Comparison of ENCODE assay signal across 8 cellular contexts in genomic region chr2:202911203-202911512, GRCh38. TPM values are rescaled to one million over a fixed set of nuclear protein-coding genes. Genes with fewer than 3 reads are reported as not detected.
DNase-seq lines count a peak whose midpoint lies in the region; ATAC-seq, FAIRE-seq and TF ChIP-seq lines count a peak whose summit lies in the region.

No MANE protein-coding gene starts in this region.

- H3K4me2 ChIP-seq in K562 (ENCODE audit: insufficient read depth, low read length), result peak overlapping the region; percentile 98

- TF ChIP-seq EP300 in K562 (IDR thresholded peaks at IDR 0.05; ENCODE audit: low read length), result no peak

- H3K27me3 ChIP-seq in GM06990 (replicated peaks; ENCODE audit: control insufficient read depth, insufficient read depth, low read length) (no peaks in the 10 kb centered on the region), K562 (ENCODE audit: control insufficient read depth in 2 of 2, insufficient read depth in 2 of 2, low read length in 2 of 2) (no peaks in the 10 kb centered on the region), aorta (ENCODE audit: control insufficient read depth in 1 of 2, insufficient read depth in 2 of 2, low read length in 1 of 2) (no peaks in the 10 kb centered on the region)

- no peak for TF ChIP-seq POLR2A in K562 (conservative IDR thresholded peaks at IDR 0.05)

- TSS peak; percentile 61 for BruUV-seq in K562 (replicated peaks; lab: Mats Ljungman, UMichigan)

- DNase-seq in GM06990 (ENCODE audit: extremely low read depth, insufficient read length), result no peak
- no peak for DNase-seq in K562 (ENCODE audit: extremely low read depth in 1 of 4, low spot score in 3 of 4)
- DNase-seq in memory B cell (ENCODE audit: low spot score in 2 of 2), result no peak
- DNase-seq in aorta, result no peak
- DNase-seq in stimulated activated CD4-positive, alpha-beta T cell treated with anti-CD3 and anti-CD28 coated beads, Interleukin-15, amount 100 ng/mL, for 24 hours, result no peak
- DNase-seq in foreskin melanocyte, result no peak
- no peak for DNase-seq in AG20443 (ENCODE audit: low spot score)

- H3K36me3 Mint-ChIP-seq in memory B cell, result peaks cover 4% of the 10 kb centered on the region

- peaks cover 61% of the 10 kb centered on the region for H3K79me2 ChIP-seq in K562 (ENCODE audit: control insufficient read depth, insufficient read depth, low read length)

- H3K36me3 ChIP-seq in GM06990 (ENCODE audit: control insufficient read depth, insufficient read depth, low read length) (no peaks in the 10 kb centered on the region), K562 (ENCODE audit: control insufficient read depth, insufficient read depth, low read length) (peaks cover 25% of the 10 kb centered on the region; the same call in 2 of the 3 replicates), aorta (ENCODE audit: control insufficient read depth in 1 of 2, insufficient read depth in 2 of 2, low read length in 1 of 2) (no peaks in the 10 kb centered on the region)

- H3K9me1 ChIP-seq in K562 (ENCODE audit: control insufficient read depth, insufficient read depth, low read length), result no peaks in the 10 kb centered on the region

- CTCF ChIA-PET in K562 (lab: Yijun Ruan, JAX; ENCODE audit: low intra/inter-chr PET ratio), result no interaction called here

- H3K4me3 ChIP-seq in GM06990 (replicated peaks; ENCODE audit: low read depth, low read length) (peak overlapping the region; percentile 77), K562 (peak overlapping the region; percentile 69), aorta (ENCODE audit: low read length in 2 of 2) (peak overlapping the region; percentile 79 to 99)

- H3K9me3 ChIP-seq in K562 (replicated peaks; ENCODE audit: control insufficient read depth, insufficient read depth, low read depth, low read length) (no peaks in the 10 kb centered on the region), aorta (ENCODE audit: control insufficient read depth, low read length) (no peaks in the 10 kb centered on the region)

- peaks cover 8% of the 10 kb centered on the region for H3K4me1 Mint-ChIP-seq in memory B cell

- TF ChIP-seq CTCF in GM06990 (IDR thresholded peaks at IDR 0.05; ENCODE audit: insufficient read depth, low read length, poor library complexity, severe bottlenecking) (no peak), K562 (IDR thresholded peaks at IDR 0.05 in 2 of 3, conservative IDR thresholded peaks at IDR 0.05 in 1 of 3; ENCODE audit: insufficient read depth in 2 of 3, low read depth in 1 of 3, low read length in 3 of 3) (no peak)

- intact Hi-C loops in K562 (cut with micrococcal nuclease) (loop anchor here (2.0 to 5.0 kb wide), 2 partner anchors 56 to 104 kb away; partner anchors contain the start of gene NBEAL1), aorta (cut with DNase I) (loop anchor here (5.0 to 10.0 kb wide), 3 partner anchors 104 to 326 kb away; partner anchors contain the start of genes CYP20A1 (in 1 of the 2) and NBEAL1 (in 1 of the 2))

- H3K27me3 Mint-ChIP-seq in memory B cell, result no peaks in the 10 kb centered on the region

- POLR2A ChIA-PET in K562 (lab: Yijun Ruan, JAX), result no interaction called here

- H2AFZ ChIP-seq in K562 (ENCODE audit: low read depth, low read length), result peak overlapping the region; percentile 94

- no peaks in the 10 kb centered on the region for H3K9me3 Mint-ChIP-seq in memory B cell

- peak; percentile 14 for ATAC-seq in HG03025 (IDR thresholded peaks at IDR 0.05; ENCODE audit: low FRiP score, unreplicated experiment)
- peak; percentile 48 for ATAC-seq in K562
- ATAC-seq in memory B cell (ENCODE audit: low read depth), result no peak
- ATAC-seq in aorta (ENCODE audit: low FRiP score), result peak; percentile 20

- FAIRE-seq in K562 (lab: Jason Lieb, UNC), result no peak

- no peak for TF ChIP-seq RAD21 in K562 (CRISPR knock-in tag; conservative IDR thresholded peaks at IDR 0.05 in 1 of 2, IDR thresholded peaks at IDR 0.05 in 1 of 2)

- peaks cover 0 to 5% of the 10 kb centered on the region in 2 experiments; a peak in 2 of 5 replicates for H3K4me1 ChIP-seq in K562 (replicated peaks in 1 of 2; ENCODE audit: control insufficient read depth in 2 of 2, insufficient read depth in 2 of 2, low read length in 2 of 2)
- H3K4me1 ChIP-seq in aorta (ENCODE audit: control insufficient read depth in 1 of 2, insufficient read depth in 2 of 2, low read length in 2 of 2), result peaks cover 0 to 4% of the 10 kb centered on the region in 2 donors

- in situ Hi-C loops in K562 (cut with MboI), result no loop called here

- H3K4me3 Mint-ChIP-seq in memory B cell, result peak overlapping the region; percentile 99

- WGBS in K562 (ENCODE audit: insufficient coverage, low coverage, missing lambda C conversion rate), result 2% methylated on average over 7 of the region's 8 CpGs
- WGBS in aorta, 2 donors, result 0% methylated on average over 8 of the region's 8 CpGs

- peak overlapping the region; percentile 93 to 95 for H3K9ac ChIP-seq in K562 (ENCODE audit: insufficient read depth in 1 of 2, low read depth in 2 of 2, low read length in 2 of 2)

- no peaks in the 10 kb centered on the region for H4K20me1 ChIP-seq in K562 (replicated peaks; ENCODE audit: control insufficient read depth, insufficient read depth, low read length)

- peak overlapping the region; percentile 94 for H3K27ac Mint-ChIP-seq in memory B cell

- H3K27ac ChIP-seq in K562 (ENCODE audit: extremely low read depth, low read depth, low read length) (peak overlapping the region; percentile 93), aorta (ENCODE audit: low read depth in 1 of 2, low read length in 2 of 2) (peak overlapping the region in 1 of 2 donors; percentile 79)

TF ChIP-seq in K562, 482 proteins besides CTCF, POLR2A, EP300 and RAD21 (continues in another document):
- TF ChIP-seq ARID1B (IDR thresholded peaks at IDR 0.05) (0 out of 2 replicates have a peak, but pooled peaks have one; percentile 6), TAL1 (IDR thresholded peaks at IDR 0.05) (no peak)

RNA-seq across cellular contexts. Expression of gene WDR12, which starts 0.3 kb away (rescaled TPM):
- total RNA-seq in K562 (2011; cell fraction: chromatin; rRNA removed; ENCODE audit: low replicate concordance), result 43.1 and 137 TPM in 2 replicates
- 16.8 and 23.7 TPM in 2 replicates for total RNA-seq in K562 (2011; cell fraction: nucleolus; rRNA removed)
- 30.9 and 37.9 TPM in 2 replicates for total RNA-seq in K562 (2011; cell fraction: nucleoplasm; rRNA removed)
- total RNA-seq in K562 (2014; rRNA removed) (109 and 119 TPM in 2 replicates), K562 (2014; rRNA removed; fragmentation: Illumina TruSeq; extraction: Trizol) (141 and 154 TPM in 2 replicates), K562 (2015; rRNA removed; fragmentation: Illumina TruSeq; extraction: Trizol) (121 and 128 TPM in 2 replicates), K562 (2021) (180 and 194 TPM in 2 replicates), aorta (10 to 100 TPM; 19.7 to 25.2 TPM)
- polyA plus RNA-seq in K562 (2011; rRNA removed) (188 and 278 TPM in 2 replicates), K562 (2014; fragmentation: Illumina TruSeq; extraction: Trizol) (137 and 147 TPM in 2 replicates), K562 (2014; fragmentation: Nextera tagmentation; extraction: Ambion mirVana) (100 to 1,000 TPM; 498 to 554 TPM), K562 (2014; rRNA removed) (171 and 174 TPM in 2 replicates), aorta (1 to 10 TPM; 4.3 to 5.4 TPM)
- 19.4 and 25.7 TPM in 2 replicates for polyA plus RNA-seq in K562 (2011; cell fraction: cytosol; rRNA removed)
- polyA plus RNA-seq in K562 (2011; cell fraction: nucleus; rRNA removed), result 31.5 and 53.5 TPM in 2 replicates
- 74.3 and 131 TPM in 2 replicates for polyA plus RNA-seq in K562 (2012)
- 102 and 108 TPM in 2 replicates for polyA minus RNA-seq in K562 (2011; rRNA and poly(A)+ RNA removed)
- polyA minus RNA-seq in K562 (2011; cell fraction: cytosol; rRNA and poly(A)+ RNA removed), result 54.1 and 101 TPM in 2 replicates
- 18.3 and 34.1 TPM in 2 replicates for polyA minus RNA-seq in K562 (2011; cell fraction: nucleus; rRNA and poly(A)+ RNA removed)

RNA-seq across cellular contexts. Expression of gene CARF, which starts 0.9 kb away (rescaled TPM):
- 3.4 and 6.2 TPM in 2 replicates for total RNA-seq in K562 (2011; cell fraction: chromatin; rRNA removed; ENCODE audit: low replicate concordance)
- total RNA-seq in K562 (2011; cell fraction: nucleolus; rRNA removed), result 1.4 and 2.2 TPM in 2 replicates
- total RNA-seq in K562 (2011; cell fraction: nucleoplasm; rRNA removed), result 2.3 and 3.5 TPM in 2 replicates
- 0.45 TPM in 2 replicates for total RNA-seq in K562 (2014; rRNA removed)
- 2.0 and 2.3 TPM in 2 replicates for total RNA-seq in K562 (2014; rRNA removed; fragmentation: Illumina TruSeq; extraction: Trizol)
- 1.8 TPM in 2 replicates for total RNA-seq in K562 (2015; rRNA removed; fragmentation: Illumina TruSeq; extraction: Trizol)
- total RNA-seq in K562 (2021), result 0.95 and 1.2 TPM in 2 replicates
- polyA plus RNA-seq in K562 (2011; rRNA removed), result 4.2 and 4.6 TPM in 2 replicates
- 0.69 and 2.1 TPM in 2 replicates for polyA plus RNA-seq in K562 (2011; cell fraction: cytosol; rRNA removed)
- 3.2 and 7.8 TPM in 2 replicates for polyA plus RNA-seq in K562 (2011; cell fraction: nucleus; rRNA removed)
- polyA plus RNA-seq in K562 (2012), result 0.82 and 2.9 TPM in 2 replicates
- polyA plus RNA-seq in K562 (2014; fragmentation: Illumina TruSeq; extraction: Trizol), result 1.3 and 1.6 TPM in 2 replicates
- polyA plus RNA-seq in K562 (2014; fragmentation: Nextera tagmentation; extraction: Ambion mirVana), result under 1 TPM; 0.31 to 0.80 TPM
- 1.2 and 1.6 TPM in 2 replicates for polyA plus RNA-seq in K562 (2014; rRNA removed)
- 1.4 and 3.7 TPM in 2 replicates for polyA minus RNA-seq in K562 (2011; rRNA and poly(A)+ RNA removed)
- 1.2 and 1.5 TPM in 2 replicates for polyA minus RNA-seq in K562 (2011; cell fraction: cytosol; rRNA and poly(A)+ RNA removed)
- polyA minus RNA-seq in K562 (2011; cell fraction: nucleus; rRNA and poly(A)+ RNA removed), result 2.4 and 4.0 TPM in 2 replicates
- total RNA-seq in aorta, result 10 to 100 TPM in 1 of 2 donors, 1 to 10 TPM in 1; 8.8 to 14.4 TPM
- polyA plus RNA-seq in aorta, result 1 to 10 TPM; 1.3 to 4.6 TPM

RNA-seq across cellular contexts. Expression of gene ICA1L, which starts 39.6 kb away (rescaled TPM):
- total RNA-seq in K562 (2011; cell fraction: chromatin; rRNA removed; ENCODE audit: low replicate concordance), result 2.6 and 7.1 TPM in 2 replicates
- total RNA-seq in K562 (2011; cell fraction: nucleolus; rRNA removed), result 1.3 and 2.2 TPM in 2 replicates
- 3.2 and 6.0 TPM in 2 replicates for total RNA-seq in K562 (2011; cell fraction: nucleoplasm; rRNA removed)
- total RNA-seq in K562 (2014; rRNA removed), result 1.1 and 1.7 TPM in 2 replicates
- total RNA-seq in K562 (2014; rRNA removed; fragmentation: Illumina TruSeq; extraction: Trizol), result 1.3 and 1.8 TPM in 2 replicates
- total RNA-seq in K562 (2015; rRNA removed; fragmentation: Illumina TruSeq; extraction: Trizol), result 1.1 and 2.0 TPM in 2 replicates
- total RNA-seq in K562 (2021), result 0.74 and 1.4 TPM in 2 replicates
- 1.2 and 1.6 TPM in 2 replicates for polyA plus RNA-seq in K562 (2011; rRNA removed)
- polyA plus RNA-seq in K562 (2011; cell fraction: cytosol; rRNA removed), result 0.33 and 0.50 TPM in 2 replicates
- polyA plus RNA-seq in K562 (2011; cell fraction: nucleus; rRNA removed), result 1.2 TPM in 2 replicates
- polyA plus RNA-seq in K562 (2012), result 0.92 and 0.96 TPM in 2 replicates
- polyA plus RNA-seq in K562 (2014; fragmentation: Illumina TruSeq; extraction: Trizol), result 1.1 TPM in 2 replicates
- polyA plus RNA-seq in K562 (2014; fragmentation: Nextera tagmentation; extraction: Ambion mirVana), result under 1 TPM; 0.57 to 0.62 TPM
- polyA plus RNA-seq in K562 (2014; rRNA removed), result 0.86 and 1.7 TPM in 2 replicates
- polyA minus RNA-seq in K562 (2011; rRNA and poly(A)+ RNA removed), result 1.6 and 2.1 TPM in 2 replicates
- 1.4 and 1.8 TPM in 2 replicates for polyA minus RNA-seq in K562 (2011; cell fraction: cytosol; rRNA and poly(A)+ RNA removed)
- polyA minus RNA-seq in K562 (2011; cell fraction: nucleus; rRNA and poly(A)+ RNA removed), result 1.8 and 2.4 TPM in 2 replicates
- 10 to 100 TPM in 1 of 2 donors, 1 to 10 TPM in 1; 7.7 to 10.3 TPM for total RNA-seq in aorta
- 1 to 10 TPM; 4.8 to 8.4 TPM for polyA plus RNA-seq in aorta
